21 cellular contexts compared by ENCODE assay signal in the genomic region with DNA sequence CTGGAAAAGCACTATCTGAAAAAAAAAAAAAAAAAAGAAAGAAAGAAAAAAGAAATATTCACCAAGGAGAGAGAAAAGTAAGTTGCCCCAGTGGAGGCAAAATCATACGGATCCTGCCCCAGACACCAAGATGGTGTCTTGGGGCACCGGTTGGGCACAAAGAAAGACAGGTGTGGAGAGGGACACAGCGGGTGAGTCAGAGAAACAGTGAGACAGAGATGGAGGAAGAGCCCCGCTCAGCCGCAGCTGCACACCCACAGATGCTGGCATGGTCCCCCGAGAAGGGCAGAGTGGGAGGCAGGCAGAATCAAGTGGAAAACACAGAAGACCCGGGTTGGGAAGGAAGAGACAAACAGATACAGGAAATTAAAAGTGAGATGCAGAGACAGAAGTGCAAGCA.
DNase-seq lines count a peak whose midpoint lies in the region; ATAC-seq, FAIRE-seq and TF ChIP-seq lines count a peak whose summit lies in the region.
"Had no signal": no experiment of that assay in that cellular context is flagged by ENCODE, and none has a peak within 500 bp of the region (broad histone marks: within the 10 kb centered on the region; RNA-seq: fewer than 3 reads in every experiment).

No MANE protein-coding gene starts in this region.

- no peak for ATAC-seq in activated CD4-positive, alpha-beta T cell treated with anti-CD3 and anti-CD28 coated beads for 36 hours
- ATAC-seq in lower lobe of right lung = no peak
- ATAC-seq: A549; activated CD8-positive, alpha-beta memory T cell treated with anti-CD3 and anti-CD28 coated beads, Interleukin-2, amount 10 ng/mL, durations not matched to agents 7 days and 5 days; body of pancreas; GM12878; HepG2; T-helper 17 cell had no signal

- H3K27ac Mint-ChIP-seq in activated CD4-positive, alpha-beta T cell treated with anti-CD3 and anti-CD28 coated beads, Interleukin-2, amount 10 ng/mL, durations not matched to agents 24 days and 14 days = no peak overlapping the region
- no peak overlapping the region for H3K27ac Mint-ChIP-seq in activated CD4-positive, alpha-beta T cell treated with anti-CD3 and anti-CD28 coated beads for 36 hours
- H3K27ac Mint-ChIP-seq: activated CD8-positive, alpha-beta memory T cell treated with anti-CD3 and anti-CD28 coated beads, Interleukin-2, amount 10 ng/mL, durations not matched to agents 7 days and 5 days; activated naive CD4-positive, alpha-beta T cell treated with anti-CD3 and anti-CD28 coated beads for 36 hours; CD8-positive, alpha-beta memory T cell; T-helper 17 cell had no signal

- no peak for TF ChIP-seq EP300 in suprapubic skin (IDR thresholded peaks at IDR 0.05)

- peaks cover 18% of the 10 kb centered on the region for H3K9me3 Mint-ChIP-seq in activated CD4-positive, alpha-beta T cell treated with anti-CD3 and anti-CD28 coated beads, Interleukin-2, amount 10 ng/mL, durations not matched to agents 24 days and 14 days
- H3K9me3 Mint-ChIP-seq in activated CD4-positive, alpha-beta T cell treated with anti-CD3 and anti-CD28 coated beads for 36 hours (ENCODE audit: low read depth) = peaks cover 5% of the 10 kb centered on the region

- TF ChIP-seq POLR2A in suprapubic skin (IDR thresholded peaks at IDR 0.05) = no peak

- 52% methylated on average over 7 of the region's 7 CpGs for WGBS in suprapubic skin

- CTCF ChIA-PET in activated CD4-positive, alpha-beta T cell treated with anti-CD3 and anti-CD28 coated beads for 36 hours (lab: Charles Lee) = interaction anchor here (0.6 kb wide), 1 partner anchor 457 kb away, joined by 3 read pairs; no protein-coding TSS in a partner anchor

- H3K9ac ChIP-seq in SK-N-MC (ENCODE audit: insufficient read length) = no peak overlapping the region

- no peak for DNase-seq in activated CD4-positive, alpha-beta T cell treated with anti-CD3 and anti-CD28 coated beads, Interleukin-2, amount 10 ng/mL, durations not matched to agents 24 days and 14 days
- DNase-seq in activated CD4-positive, alpha-beta T cell treated with anti-CD3 and anti-CD28 coated beads for 36 hours = no peak
- DNase-seq in SK-N-MC (ENCODE audit: low read depth, low spot score) (no peak), lower lobe of right lung (no peak), suprapubic skin (ENCODE audit: low spot score in 2 of 2) (peak; percentile 53 to 56), nucleus accumbens (lab: John Stamatoyannopoulos, UW) (no peak), NCI-H2196 treated with DMSO at 0.1 percent for 48 hours (lab: John Stamatoyannopoulos, UW; ENCODE audit: unreplicated experiment) (no peak), D721Med (ENCODE audit: insufficient read length, low spot score) (no peak)
- DNase-seq: activated CD4-positive, CD25-positive, alpha-beta regulatory T cell; activated CD8-positive, alpha-beta memory T cell treated with anti-CD3 and anti-CD28 coated beads, Interleukin-2, amount 10 ng/mL, durations not matched to agents 7 days and 5 days; activated naive CD4-positive, alpha-beta T cell treated with anti-CD3 and anti-CD28 coated beads for 36 hours; CD8-positive, alpha-beta memory T cell; naive B cell; NCI-H2081; NCI-H82; T-helper 17 cell had no signal

- H3K27ac ChIP-seq in SK-N-MC (no peak overlapping the region), lower lobe of right lung (peak overlapping the region; percentile 68), suprapubic skin (peak overlapping the region; percentile 48)
- H3K27ac ChIP-seq: body of pancreas had no signal

- intact Hi-C loops in activated CD4-positive, alpha-beta T cell treated with anti-CD3 and anti-CD28 coated beads, Interleukin-2, amount 10 ng/mL, durations not matched to agents 24 days and 14 days (cut with micrococcal nuclease) = no loop called here
- intact Hi-C loops in activated CD4-positive, alpha-beta T cell treated with anti-CD3 and anti-CD28 coated beads for 36 hours (cut with DNase I, micrococcal nuclease) = no loop called here
- intact Hi-C loops in lower lobe of right lung (cut with DNase I) = no loop called here

- peaks cover 11% of the 10 kb centered on the region for H3K4me1 Mint-ChIP-seq in activated CD4-positive, alpha-beta T cell treated with anti-CD3 and anti-CD28 coated beads, Interleukin-2, amount 10 ng/mL, durations not matched to agents 24 days and 14 days
- peaks cover 10% of the 10 kb centered on the region for H3K4me1 Mint-ChIP-seq in activated CD4-positive, alpha-beta T cell treated with anti-CD3 and anti-CD28 coated beads for 36 hours
- H3K4me1 Mint-ChIP-seq: CD8-positive, alpha-beta memory T cell; T-helper 17 cell had no signal

- H3K4me3 ChIP-seq in SK-N-MC = peak overlapping the region; percentile 74; the same call in 1 of the 2 replicates
- H3K4me3 ChIP-seq in lower lobe of right lung = peak overlapping the region; percentile 43
- peak overlapping the region; percentile 43 for H3K4me3 ChIP-seq in suprapubic skin
- H3K4me3 ChIP-seq: A549, body of pancreas, GM12878 had no signal

- H3K4me1 ChIP-seq in lower lobe of right lung (peaks cover 26% of the 10 kb centered on the region), suprapubic skin (peaks cover 16% of the 10 kb centered on the region)

- no peaks in the 10 kb centered on the region for H3K27me3 ChIP-seq in lower lobe of right lung (ENCODE audit: low read depth)
- no peaks in the 10 kb centered on the region for H3K27me3 ChIP-seq in suprapubic skin
- H3K27me3 ChIP-seq: body of pancreas had no signal

- no peak for FAIRE-seq in D721Med (lab: Jason Lieb, UNC)
- FAIRE-seq: A549, GM12878, H54, HepG2 had no signal

- no peak for TF ChIP-seq CTCF in lower lobe of right lung (IDR thresholded peaks at IDR 0.05)
- TF ChIP-seq CTCF in suprapubic skin (IDR thresholded peaks at IDR 0.05) = no peak
- TF ChIP-seq CTCF in D721Med (IDR thresholded peaks at IDR 0.05; ENCODE audit: insufficient read depth, missing control alignments) = no peak

- H3K36me3 Mint-ChIP-seq in activated CD4-positive, alpha-beta T cell treated with anti-CD3 and anti-CD28 coated beads, Interleukin-2, amount 10 ng/mL, durations not matched to agents 24 days and 14 days (ENCODE audit: low read depth) = peaks cover 2% of the 10 kb centered on the region
- H3K36me3 Mint-ChIP-seq in activated CD4-positive, alpha-beta T cell treated with anti-CD3 and anti-CD28 coated beads for 36 hours (ENCODE audit: low read depth) = peaks cover 2% of the 10 kb centered on the region

- H3K9me3 ChIP-seq in SK-N-MC (ENCODE audit: low read depth, low read length) (no peaks in the 10 kb centered on the region), lower lobe of right lung (no peaks in the 10 kb centered on the region), suprapubic skin (no peaks in the 10 kb centered on the region)

- peaks cover 2% of the 10 kb centered on the region for H3K27me3 Mint-ChIP-seq in activated CD4-positive, alpha-beta T cell treated with anti-CD3 and anti-CD28 coated beads, Interleukin-2, amount 10 ng/mL, durations not matched to agents 24 days and 14 days
- peaks cover 12% of the 10 kb centered on the region for H3K27me3 Mint-ChIP-seq in activated CD4-positive, alpha-beta T cell treated with anti-CD3 and anti-CD28 coated beads for 36 hours

- POLR2A ChIA-PET in activated CD4-positive, alpha-beta T cell treated with anti-CD3 and anti-CD28 coated beads for 36 hours (lab: Charles Lee) = no interaction called here

- no peaks in the 10 kb centered on the region for H3K36me3 ChIP-seq in SK-N-MC (ENCODE audit: insufficient read depth, low read length)
- H3K36me3 ChIP-seq in lower lobe of right lung = no peaks in the 10 kb centered on the region
- no peaks in the 10 kb centered on the region for H3K36me3 ChIP-seq in suprapubic skin

- H3K4me3 Mint-ChIP-seq in activated CD4-positive, alpha-beta T cell treated with anti-CD3 and anti-CD28 coated beads, Interleukin-2, amount 10 ng/mL, durations not matched to agents 24 days and 14 days = peak overlapping the region; percentile 34
- no peak overlapping the region for H3K4me3 Mint-ChIP-seq in activated CD4-positive, alpha-beta T cell treated with anti-CD3 and anti-CD28 coated beads for 36 hours
- H3K4me3 Mint-ChIP-seq: activated CD8-positive, alpha-beta memory T cell treated with anti-CD3 and anti-CD28 coated beads, Interleukin-2, amount 10 ng/mL, durations not matched to agents 7 days and 5 days; activated naive CD4-positive, alpha-beta T cell treated with anti-CD3 and anti-CD28 coated beads for 36 hours; CD8-positive, alpha-beta memory T cell; T-helper 17 cell had no signal

Comparison
In these comparisons a context has a peak if more than half of its experiments do, and no peak if none do; other contexts are left out.
1. DNase-seq: peak in suprapubic skin (2 of 2); none in activated CD4-positive, alpha-beta T cell treated with anti-CD3 and anti-CD28 coated beads, Interleukin-2, amount 10 ng/mL, durations not matched to agents 24 days and 14 days (single experiment), activated CD4-positive, alpha-beta T cell treated with anti-CD3 and anti-CD28 coated beads for 36 hours (single experiment), SK-N-MC (single experiment), lower lobe of right lung (single experiment), nucleus accumbens (0 of 56), NCI-H2196 treated with DMSO at 0.1 percent for 48 hours (single experiment) and D721Med (single experiment).
2. Peak in every context shown above with its lines, with median percentiles within 50 percentile points of each other: H3K4me3 ChIP-seq.